In the genomic region with DNA sequence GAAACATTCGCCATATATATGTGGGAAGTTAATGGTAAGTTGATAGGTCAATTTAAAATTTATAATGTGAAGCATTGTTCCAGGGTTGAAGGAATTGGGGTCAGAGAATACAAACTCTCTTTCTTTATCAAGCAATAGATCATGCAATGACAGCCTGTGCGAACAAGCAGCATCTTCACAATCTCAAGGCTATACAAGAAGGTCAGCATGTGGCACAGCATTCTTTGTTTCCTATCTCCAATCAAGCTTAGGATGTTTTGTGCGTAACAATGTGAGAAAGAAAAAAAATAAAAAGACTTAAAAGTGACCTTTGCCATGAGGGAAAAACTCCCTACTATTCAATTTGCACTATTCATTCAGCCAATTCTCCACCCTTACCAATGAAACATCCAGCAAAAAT, we compare ENCODE assay signal across 1 cellular context.
TF ChIP-seq lines count a peak whose summit lies in the region.

No MANE protein-coding gene starts in this region.

TF ChIP-seq in IMR-90, 13 proteins besides CTCF, POLR2A, EP300 and RAD21:
- TF ChIP-seq RCOR1 (IDR thresholded peaks at IDR 0.05; ENCODE audit: insufficient replicate concordance, low read length) (no peak), RFX5 (IDR thresholded peaks at IDR 0.05; ENCODE audit: low read depth, low read length) (no peak), CEBPB (IDR thresholded peaks at IDR 0.05; ENCODE audit: low read depth, low read length) (no peak), CHD1 (IDR thresholded peaks at IDR 0.05; ENCODE audit: low read depth, low read length) (no peak), MAZ (IDR thresholded peaks at IDR 0.05; ENCODE audit: borderline replicate concordance, low read depth, low read length) (no peak), NFE2L2 (IDR thresholded peaks at IDR 0.05; ENCODE audit: low read depth, low read length) (no peak), MXI1 (IDR thresholded peaks at IDR 0.05; ENCODE audit: borderline replicate concordance, low read depth, low read length) (no peak)
